ENCODE assay signal across 33 cellular contexts in the genomic region with DNA sequence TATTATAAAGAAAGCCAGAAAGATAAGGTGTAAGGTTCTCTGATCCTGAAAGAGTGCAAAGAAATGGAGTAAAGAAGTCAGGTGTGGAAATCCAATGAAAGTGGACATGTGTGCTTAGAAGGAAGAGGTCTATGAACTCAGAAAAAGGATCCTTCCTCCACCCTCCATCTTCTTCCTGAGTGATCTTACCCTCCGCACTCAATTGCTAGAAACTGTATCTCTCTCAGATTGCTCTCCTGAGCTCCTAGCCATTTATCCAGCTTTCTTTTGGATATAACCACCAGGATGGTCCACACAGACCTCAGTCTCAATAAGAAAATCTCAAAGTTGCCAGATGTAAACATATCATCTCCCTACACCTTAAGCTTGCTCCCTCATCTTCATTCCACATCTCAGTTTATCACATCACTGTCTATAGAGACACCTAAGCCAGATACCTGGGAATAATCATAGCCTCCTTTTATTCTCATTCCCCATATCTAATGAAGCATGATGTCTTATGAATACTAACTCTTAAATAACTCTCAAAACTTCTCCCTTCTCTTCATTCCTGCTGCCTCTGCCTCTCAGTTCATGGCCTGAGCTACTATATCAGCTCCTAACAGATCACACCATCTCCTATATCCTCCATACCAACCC. TPM values are rescaled to one million over a fixed set of nuclear protein-coding genes. Genes with fewer than 3 reads are reported as not detected.
"Had no signal": no experiment of that assay in that cellular context is flagged by ENCODE, and none has a peak within 500 bp of the region (broad histone marks: within the 10 kb centered on the region; RNA-seq: fewer than 3 reads in every experiment).

No MANE protein-coding gene starts in this region.

- H3K27me3 ChIP-seq: stomach, suprapubic skin, testis, thyroid gland, tibial artery, transverse colon, upper lobe of left lung, upper lobe of right lung, uterus, vagina had no signal

- H3K9me3 ChIP-seq: stomach, suprapubic skin, testis, thoracic aorta, thyroid gland, tibial artery, tibial nerve, transverse colon, upper lobe of left lung, upper lobe of right lung, uterus, vagina had no signal

- DNase-seq: stimulated activated CD4-positive, alpha-beta T cell treated with anti-CD3 and anti-CD28 coated beads, Interleukin-2, amount 100 ng/mL, for 48 hours; stimulated activated CD4-positive, alpha-beta T cell treated with anti-CD3 and anti-CD28 coated beads, Interleukin-4, amount 100 ng/mL, for 1 hour; stimulated activated CD4-positive, alpha-beta T cell treated with anti-CD3 and anti-CD28 coated beads, Interleukin-4, amount 100 ng/mL, for 24 hours; stimulated activated CD4-positive, alpha-beta T cell treated with anti-CD3 and anti-CD28 coated beads, Interleukin-4, amount 100 ng/mL, for 4 hours; stimulated activated CD8-positive, alpha-beta memory T cell treated with anti-CD3 and anti-CD28 coated beads, Interleukin-4, amount 100 ng/mL, for 48 hours; stimulated activated naive B cell treated with anti-CD40 and anti-IgM and Interleukin-4, amounts not matched to agents 10 μg/mL and 1 μg/mL and 100 μg/mL, for 72 hours; stimulated activated naive CD4-positive, alpha-beta T cell; stimulated activated naive CD4-positive, alpha-beta T cell treated with Interleukin-2 at 50 U/mL for 16 hours; stimulated activated naive CD8-positive, alpha-beta T cell treated with anti-CD3 and anti-CD28 coated beads, Interleukin-15, amount 100 ng/mL, for 72 hours; stimulated activated naive CD8-positive, alpha-beta T cell treated with anti-CD3 and anti-CD28 coated beads, Interleukin-15, Interleukin-2, amounts not matched to agents 100 U/mL and 50 U/mL, for 24 hours; stomach; substantia nigra; testis; thyroid gland; tibial artery; transverse colon; trophoblast cell; upper lobe of left lung; upper lobe of right lung; uterus had no signal

- H3K36me3 Mint-ChIP-seq: stimulated activated effector memory CD8-positive, alpha-beta T cell treated with anti-CD3 and anti-CD28 coated beads, Interleukin-12 subunit alpha, Interleukin-12 subunit beta, amount 100 ng/mL, for 72 hours; stimulated activated memory B cell treated with anti-CD40 and anti-IgM and Interleukin-4, amounts not matched to agents 10 μg/mL and 1 μg/mL and 100 μg/mL, for 72 hours; stimulated activated naive B cell treated with anti-CD40 and anti-IgM and Interleukin-4, amounts not matched to agents 10 μg/mL and 1 μg/mL and 100 μg/mL, for 72 hours; type B pancreatic cell had no signal

- H3K36me3 ChIP-seq: stomach, suprapubic skin, thoracic aorta, thyroid gland, tibial artery, tibial nerve, transverse colon, upper lobe of left lung, upper lobe of right lung, uterus, vagina had no signal

- H3K4me3 ChIP-seq: stomach, suprapubic skin, testis, thoracic aorta, thyroid gland, tibial artery, tibial nerve, transverse colon, upper lobe of left lung, upper lobe of right lung, uterus, vagina had no signal

- ATAC-seq: stimulated activated effector memory CD8-positive, alpha-beta T cell treated with anti-CD3 and anti-CD28 coated beads, Interleukin-12 subunit alpha, Interleukin-12 subunit beta, amount 100 ng/mL, for 72 hours; stimulated activated memory B cell treated with anti-CD40 and anti-IgM and Interleukin-4, amounts not matched to agents 10 μg/mL and 1 μg/mL and 100 μg/mL, for 72 hours; stimulated activated naive B cell treated with anti-CD40 and anti-IgM and Interleukin-4, amounts not matched to agents 10 μg/mL and 1 μg/mL and 100 μg/mL, for 72 hours; stimulated activated naive CD8-positive, alpha-beta T cell treated with anti-CD3 and anti-CD28 coated beads, Interleukin-15, amount 100 ng/mL, for 72 hours; stimulated activated naive CD8-positive, alpha-beta T cell treated with anti-CD3 and anti-CD28 coated beads, Interleukin-15, Interleukin-2, amounts not matched to agents 100 U/mL and 50 U/mL, for 24 hours; upper lobe of right lung had no signal

- H3K4me1 Mint-ChIP-seq: stimulated activated effector memory CD8-positive, alpha-beta T cell treated with anti-CD3 and anti-CD28 coated beads, Interleukin-12 subunit alpha, Interleukin-12 subunit beta, amount 100 ng/mL, for 72 hours; stimulated activated memory B cell treated with anti-CD40 and anti-IgM and Interleukin-4, amounts not matched to agents 10 μg/mL and 1 μg/mL and 100 μg/mL, for 72 hours; stimulated activated naive B cell treated with anti-CD40 and anti-IgM and Interleukin-4, amounts not matched to agents 10 μg/mL and 1 μg/mL and 100 μg/mL, for 72 hours; stimulated activated naive CD8-positive, alpha-beta T cell treated with anti-CD3 and anti-CD28 coated beads, Interleukin-15, amount 100 ng/mL, for 72 hours had no signal

- H3K4me3 Mint-ChIP-seq: stimulated activated effector memory CD8-positive, alpha-beta T cell treated with anti-CD3 and anti-CD28 coated beads, Interleukin-12 subunit alpha, Interleukin-12 subunit beta, amount 100 ng/mL, for 72 hours; stimulated activated memory B cell treated with anti-CD40 and anti-IgM and Interleukin-4, amounts not matched to agents 10 μg/mL and 1 μg/mL and 100 μg/mL, for 72 hours; stimulated activated naive B cell treated with anti-CD40 and anti-IgM and Interleukin-4, amounts not matched to agents 10 μg/mL and 1 μg/mL and 100 μg/mL, for 72 hours; stimulated activated naive CD8-positive, alpha-beta T cell treated with anti-CD3 and anti-CD28 coated beads, Interleukin-15, amount 100 ng/mL, for 72 hours; stimulated activated naive CD8-positive, alpha-beta T cell treated with anti-CD3 and anti-CD28 coated beads, Interleukin-15, Interleukin-2, amounts not matched to agents 100 ng/mL and 50 ng/mL, for 24 hours; type B pancreatic cell had no signal

- H3K27ac ChIP-seq: stomach, suprapubic skin, testis, thoracic aorta, thyroid gland, tibial artery, tibial nerve, transverse colon, upper lobe of left lung, upper lobe of right lung, uterus, vagina had no signal

- H3K27ac Mint-ChIP-seq: stimulated activated effector memory CD8-positive, alpha-beta T cell treated with anti-CD3 and anti-CD28 coated beads, Interleukin-12 subunit alpha, Interleukin-12 subunit beta, amount 100 ng/mL, for 72 hours; stimulated activated memory B cell treated with anti-CD40 and anti-IgM and Interleukin-4, amounts not matched to agents 10 μg/mL and 1 μg/mL and 100 μg/mL, for 72 hours; stimulated activated naive B cell treated with anti-CD40 and anti-IgM and Interleukin-4, amounts not matched to agents 10 μg/mL and 1 μg/mL and 100 μg/mL, for 72 hours; stimulated activated naive CD8-positive, alpha-beta T cell treated with anti-CD3 and anti-CD28 coated beads, Interleukin-15, amount 100 ng/mL, for 72 hours; stimulated activated naive CD8-positive, alpha-beta T cell treated with anti-CD3 and anti-CD28 coated beads, Interleukin-15, Interleukin-2, amounts not matched to agents 100 ng/mL and 50 ng/mL, for 24 hours; type B pancreatic cell had no signal

- H3K27me3 Mint-ChIP-seq: stimulated activated memory B cell treated with anti-CD40 and anti-IgM and Interleukin-4, amounts not matched to agents 10 μg/mL and 1 μg/mL and 100 μg/mL, for 72 hours; stimulated activated naive CD8-positive, alpha-beta T cell treated with anti-CD3 and anti-CD28 coated beads, Interleukin-15, amount 100 ng/mL, for 72 hours; stimulated activated naive CD8-positive, alpha-beta T cell treated with anti-CD3 and anti-CD28 coated beads, Interleukin-15, Interleukin-2, amounts not matched to agents 100 ng/mL and 50 ng/mL, for 24 hours; type B pancreatic cell had no signal

- H3K4me1 ChIP-seq: stomach, suprapubic skin, testis, thyroid gland, tibial artery, tibial nerve, transverse colon, upper lobe of left lung, upper lobe of right lung, uterus, vagina had no signal

- H3K9me3 Mint-ChIP-seq: stimulated activated memory B cell treated with anti-CD40 and anti-IgM and Interleukin-4, amounts not matched to agents 10 μg/mL and 1 μg/mL and 100 μg/mL, for 72 hours; stimulated activated naive B cell treated with anti-CD40 and anti-IgM and Interleukin-4, amounts not matched to agents 10 μg/mL and 1 μg/mL and 100 μg/mL, for 72 hours; stimulated activated naive CD8-positive, alpha-beta T cell treated with anti-CD3 and anti-CD28 coated beads, Interleukin-15, amount 100 ng/mL, for 72 hours; stimulated activated naive CD8-positive, alpha-beta T cell treated with anti-CD3 and anti-CD28 coated beads, Interleukin-15, Interleukin-2, amounts not matched to agents 100 ng/mL and 50 ng/mL, for 24 hours; type B pancreatic cell had no signal

- FAIRE-seq: urothelium cell line had no signal

RNA-seq across cellular contexts. Expression of a gene that starts 0.6 kb away (rescaled TPM):
- total RNA-seq: stomach, subcutaneous adipose tissue, temporal lobe, testis, thoracic aorta, thyroid gland, tibial nerve, transverse colon, upper lobe of right lung, ureter, urinary bladder, uterus, vagina had no signal
- polyA plus RNA-seq: stomach had no signal
